Comparison of ENCODE assay signal across 33 cellular contexts in genomic region chr11:34064291-34064690, GRCh38. TPM values are rescaled to one million over a fixed set of nuclear protein-coding genes. Genes with fewer than 3 reads are reported as not detected.
DNase-seq lines count a peak whose midpoint lies in the region; ATAC-seq, FAIRE-seq and TF ChIP-seq lines count a peak whose summit lies in the region.
"Had no signal": no experiment of that assay in that cellular context is flagged by ENCODE, and none has a peak within 500 bp of the region (broad histone marks: within the 10 kb centered on the region; RNA-seq: fewer than 3 reads in every experiment).

No MANE protein-coding gene starts in this region.

- TF ChIP-seq POLR2A in GM12891 (IDR thresholded peaks at IDR 0.05; ENCODE audit: low read depth, low read length) = no peak

- peaks cover 93% of the 10 kb centered on the region for H3K36me3 ChIP-seq in OCI-LY7 (ENCODE audit: insufficient read depth, low read length)
- H3K36me3 ChIP-seq: pancreas had no signal

- peak overlapping the region; percentile 46 for H3K27ac Mint-ChIP-seq in activated naive CD8-positive, alpha-beta T cell
- H3K27ac Mint-ChIP-seq in activated naive CD8-positive, alpha-beta T cell treated with anti-CD3 and anti-CD28 coated beads for 36 hours = no peak overlapping the region
- H3K27ac Mint-ChIP-seq in effector memory CD8-positive, alpha-beta T cell = peak overlapping the region; percentile 52 to 69
- H3K27ac Mint-ChIP-seq in osteocyte (ENCODE audit: unreplicated experiment) = peak overlapping the region; percentile 14
- H3K27ac Mint-ChIP-seq: dendritic cell treated with granulocyte-macrophage colony-stimulating factor and Interleukin-4, amounts not matched to agents 40 ng/mL and 50 ng/mL, for 4 days; nephron progenitor cell; stimulated activated effector memory CD8-positive, alpha-beta T cell treated with anti-CD3 and anti-CD28 coated beads, Interleukin-12 subunit alpha, Interleukin-12 subunit beta, amount 100 ng/mL, for 72 hours; T-helper 1 cell treated with Interleukin-12 subunit alpha and Interleukin-12 subunit beta and Interleukin-4 antibody, amounts not matched to agents 30 μg/mL and 1 μg/mL, for 36 hours had no signal

- no peak overlapping the region for H3K4me3 ChIP-seq in OCI-LY7 (ENCODE audit: low read depth, low read length, poor library complexity, severe bottlenecking)
- H3K4me3 ChIP-seq: adrenal gland, esophagus muscularis mucosa, pancreas had no signal

- peaks cover 100% of the 10 kb centered on the region for H3K79me2 ChIP-seq in OCI-LY7 (ENCODE audit: insufficient read depth, low read depth, low read length)

- no peaks in the 10 kb centered on the region; the same call in 1 of the 2 replicates for H3K9me3 ChIP-seq in OCI-LY7 (ENCODE audit: low read length)
- H3K9me3 ChIP-seq: adrenal gland, Caco-2, esophagus muscularis mucosa, pancreas, SK-N-SH had no signal

- CTCF ChIA-PET in OCI-LY7 (lab: Charles Lee; ENCODE audit: unreplicated experiment) = no interaction called here

- H3K4me3 Mint-ChIP-seq in activated naive CD8-positive, alpha-beta T cell = peak overlapping the region; percentile 40
- no peak overlapping the region for H3K4me3 Mint-ChIP-seq in activated naive CD8-positive, alpha-beta T cell treated with anti-CD3 and anti-CD28 coated beads for 36 hours
- peak overlapping the region in 1 of 2 donors; percentile 48 for H3K4me3 Mint-ChIP-seq in effector memory CD8-positive, alpha-beta T cell
- no peak overlapping the region for H3K4me3 Mint-ChIP-seq in osteocyte (ENCODE audit: unreplicated experiment)
- H3K4me3 Mint-ChIP-seq: B cell; central memory CD8-positive, alpha-beta T cell; dendritic cell treated with granulocyte-macrophage colony-stimulating factor and Interleukin-4, amounts not matched to agents 40 ng/mL and 50 ng/mL, for 4 days; nephron progenitor cell; stimulated activated effector memory CD8-positive, alpha-beta T cell treated with anti-CD3 and anti-CD28 coated beads, Interleukin-12 subunit alpha, Interleukin-12 subunit beta, amount 100 ng/mL, for 72 hours; T-helper 1 cell treated with Interleukin-12 subunit alpha and Interleukin-12 subunit beta and Interleukin-4 antibody, amounts not matched to agents 30 μg/mL and 1 μg/mL, for 36 hours had no signal

- H4K20me1 ChIP-seq in OCI-LY7 (ENCODE audit: insufficient read depth, low read length) = peaks cover 73% of the 10 kb centered on the region

- H3K9me3 Mint-ChIP-seq in activated naive CD8-positive, alpha-beta T cell (ENCODE audit: low read depth) = no peaks in the 10 kb centered on the region
- no peaks in the 10 kb centered on the region for H3K9me3 Mint-ChIP-seq in activated naive CD8-positive, alpha-beta T cell treated with anti-CD3 and anti-CD28 coated beads for 36 hours
- H3K9me3 Mint-ChIP-seq in effector memory CD8-positive, alpha-beta T cell = no peaks in the 10 kb centered on the region
- H3K9me3 Mint-ChIP-seq in osteocyte (ENCODE audit: unreplicated experiment) = no peaks in the 10 kb centered on the region
- H3K9me3 Mint-ChIP-seq: central memory CD8-positive, alpha-beta T cell; dendritic cell treated with granulocyte-macrophage colony-stimulating factor and Interleukin-4, amounts not matched to agents 40 ng/mL and 50 ng/mL, for 4 days; nephron progenitor cell; stimulated activated effector memory CD8-positive, alpha-beta T cell treated with anti-CD3 and anti-CD28 coated beads, Interleukin-12 subunit alpha, Interleukin-12 subunit beta, amount 100 ng/mL, for 72 hours; T-helper 1 cell treated with Interleukin-12 subunit alpha and Interleukin-12 subunit beta and Interleukin-4 antibody, amounts not matched to agents 30 μg/mL and 1 μg/mL, for 36 hours had no signal

- H3K27ac ChIP-seq in OCI-LY7 (ENCODE audit: low read depth, low read length, poor library complexity, severe bottlenecking) = no peak overlapping the region
- H3K27ac ChIP-seq: adrenal gland, esophagus muscularis mucosa, pancreas had no signal

- no peaks in the 10 kb centered on the region for H3K27me3 Mint-ChIP-seq in activated naive CD8-positive, alpha-beta T cell
- no peaks in the 10 kb centered on the region for H3K27me3 Mint-ChIP-seq in activated naive CD8-positive, alpha-beta T cell treated with anti-CD3 and anti-CD28 coated beads for 36 hours
- no peaks in the 10 kb centered on the region for H3K27me3 Mint-ChIP-seq in effector memory CD8-positive, alpha-beta T cell
- H3K27me3 Mint-ChIP-seq in osteocyte (ENCODE audit: unreplicated experiment) = no peaks in the 10 kb centered on the region
- H3K27me3 Mint-ChIP-seq: B cell; central memory CD8-positive, alpha-beta T cell; dendritic cell treated with granulocyte-macrophage colony-stimulating factor and Interleukin-4, amounts not matched to agents 40 ng/mL and 50 ng/mL, for 4 days had no signal

- no TSS peak for BruUV-seq in OCI-LY7 (replicated peaks; lab: Mats Ljungman, UMichigan)

- H3K9me2 ChIP-seq in OCI-LY7 (ENCODE audit: insufficient read depth, low read length) = no peaks in the 10 kb centered on the region
- H3K9me2 ChIP-seq: SK-N-SH had no signal

- TF ChIP-seq CTCF in OCI-LY7 (conservative IDR thresholded peaks at IDR 0.05; ENCODE audit: low read length) (no peak), osteocyte (IDR thresholded peaks at IDR 0.05) (no peak)

- no peak for DNase-seq in activated naive CD8-positive, alpha-beta T cell treated with anti-CD3 and anti-CD28 coated beads for 36 hours
- no peak for DNase-seq in OCI-LY7 (ENCODE audit: low spot score)
- no peak for DNase-seq in effector memory CD8-positive, alpha-beta T cell
- no peak for DNase-seq in osteocyte (ENCODE audit: extremely low spot score, unreplicated experiment)
- DNase-seq in GM12891 (ENCODE audit: insufficient read length, low spot score) = no peak
- no peak for DNase-seq in superior temporal gyrus (ENCODE audit: extremely low spot score)
- DNase-seq: ACHN; activated CD4-positive, alpha-beta T cell treated with anti-CD3 and anti-CD28 coated beads for 1 hour; activated CD8-positive, alpha-beta memory T cell treated with anti-CD3 and anti-CD28 coated beads for 24 hours; activated gamma-delta T cell; activated T-cell treated with anti-CD3 and anti-CD28 coated beads, Interleukin-2, amount 50 U/mL, for 1 hour; adrenal gland; Caco-2; foreskin fibroblast; GDM1; HCEC 1CT; head of caudate nucleus; kidney; NCI-H1694; NCI-H2171 treated with DMSO at 0.1 percent for 48 hours; NCI-H510A; nephron progenitor cell; pancreas; SK-N-SH; trophoblast cell had no signal

- H3K4me2 ChIP-seq in OCI-LY7 (ENCODE audit: low read length) = 0 out of 2 replicates have a peak overlapping the region, but pooled peaks have one; percentile 1
- H3K4me2 ChIP-seq: SK-N-SH had no signal

- no peak overlapping the region for H2AFZ ChIP-seq in OCI-LY7 (ENCODE audit: low read length)

- intact Hi-C loops in OCI-LY7 (cut with micrococcal nuclease; ENCODE audit: unreplicated experiment) = no loop called here

- peaks cover 49% of the 10 kb centered on the region for H3K4me1 ChIP-seq in OCI-LY7 (ENCODE audit: insufficient read depth, low read length, poor library complexity, severe bottlenecking)

- peaks cover 8% of the 10 kb centered on the region for H3K36me3 Mint-ChIP-seq in activated naive CD8-positive, alpha-beta T cell
- H3K36me3 Mint-ChIP-seq in activated naive CD8-positive, alpha-beta T cell treated with anti-CD3 and anti-CD28 coated beads for 36 hours = peaks cover 35% of the 10 kb centered on the region
- H3K36me3 Mint-ChIP-seq in effector memory CD8-positive, alpha-beta T cell (ENCODE audit: insufficient read depth) = peaks cover 54% of the 10 kb centered on the region
- H3K36me3 Mint-ChIP-seq in osteocyte (ENCODE audit: unreplicated experiment) = peaks cover 23% of the 10 kb centered on the region

- ATAC-seq in effector memory CD8-positive, alpha-beta T cell (replicated peaks) = no peak
- no peak for ATAC-seq in HG02870 (IDR thresholded peaks at IDR 0.05; ENCODE audit: unreplicated experiment)
- ATAC-seq: pancreas; stimulated activated effector memory CD8-positive, alpha-beta T cell treated with anti-CD3 and anti-CD28 coated beads, Interleukin-12 subunit alpha, Interleukin-12 subunit beta, amount 100 ng/mL, for 72 hours had no signal

- no peak for FAIRE-seq in GM12891 (lab: Jason Lieb, UNC)
- FAIRE-seq: kidney, pancreas had no signal

- peaks cover 67% of the 10 kb centered on the region for H3K4me1 Mint-ChIP-seq in activated naive CD8-positive, alpha-beta T cell (ENCODE audit: low read depth)
- peaks cover 50% of the 10 kb centered on the region for H3K4me1 Mint-ChIP-seq in activated naive CD8-positive, alpha-beta T cell treated with anti-CD3 and anti-CD28 coated beads for 36 hours
- H3K4me1 Mint-ChIP-seq in effector memory CD8-positive, alpha-beta T cell (ENCODE audit: low read depth in 2 of 2) = peaks cover 38 to 57% of the 10 kb centered on the region in 2 donors
- peaks cover 42% of the 10 kb centered on the region for H3K4me1 Mint-ChIP-seq in osteocyte (ENCODE audit: unreplicated experiment)

- POLR2A ChIA-PET in OCI-LY7 (lab: Charles Lee) = interaction anchor here (0.6 to 3.1 kb wide), 10 partner anchors 8 to 952 kb away, joined by 3 to 13 read pairs (median 4); partner anchors contain the start of gene NAT10

TF ChIP-seq in GM12891, 5 proteins besides CTCF, POLR2A, EP300 and RAD21:
- TF ChIP-seq POU2F2 (IDR thresholded peaks at IDR 0.05; ENCODE audit: low read depth, low read length) = no peak
- no peak for TF ChIP-seq SPI1 (IDR thresholded peaks at IDR 0.05; ENCODE audit: low read depth, low read length)
- no peak for TF ChIP-seq POLR2AphosphoS5 (IDR thresholded peaks at IDR 0.05; ENCODE audit: low read depth, low read length)
- TF ChIP-seq PAX5 (IDR thresholded peaks at IDR 0.05; ENCODE audit: insufficient read depth, low read length, severe bottlenecking) = no peak
- TF ChIP-seq TAF1 (IDR thresholded peaks at IDR 0.05; ENCODE audit: low read depth, low read length) = no peak
TF ChIP-seq in GM12891: peak in this region for 0.

RNA-seq across cellular contexts. Expression of gene CAPRIN1, which starts 12.8 kb away (rescaled TPM):
- 100 to 1,000 TPM; 313 to 342 TPM for total RNA-seq in activated naive CD8-positive, alpha-beta T cell treated with anti-CD3 and anti-CD28 coated beads for 36 hours
- total RNA-seq in OCI-LY7 (2014; rRNA removed; shearing (Covaris generic)) = 259 and 260 TPM in 2 replicates
- total RNA-seq in OCI-LY7 (2022) = 286 and 298 TPM in 2 replicates
- 245 and 252 TPM in 2 replicates for total RNA-seq in osteocyte
- 110 TPM for polyA plus RNA-seq in GM12891 (2012; ENCODE audit: low read depth, missing spikeins)

RNA-seq across cellular contexts. Expression of gene NAT10, which starts 41.1 kb away (rescaled TPM):
- 100 to 1,000 TPM; 160 to 169 TPM for total RNA-seq in activated naive CD8-positive, alpha-beta T cell treated with anti-CD3 and anti-CD28 coated beads for 36 hours
- total RNA-seq in OCI-LY7 (2014; rRNA removed; shearing (Covaris generic)) = 62.5 and 64.9 TPM in 2 replicates
- total RNA-seq in OCI-LY7 (2022) (94.2 and 120 TPM in 2 replicates), osteocyte (36.1 and 38.6 TPM in 2 replicates)
- polyA plus RNA-seq in GM12891 (2012; ENCODE audit: low read depth, missing spikeins) = 54.5 TPM
